Comparison of ENCODE assay signal across 16 cellular contexts in the genomic region with DNA sequence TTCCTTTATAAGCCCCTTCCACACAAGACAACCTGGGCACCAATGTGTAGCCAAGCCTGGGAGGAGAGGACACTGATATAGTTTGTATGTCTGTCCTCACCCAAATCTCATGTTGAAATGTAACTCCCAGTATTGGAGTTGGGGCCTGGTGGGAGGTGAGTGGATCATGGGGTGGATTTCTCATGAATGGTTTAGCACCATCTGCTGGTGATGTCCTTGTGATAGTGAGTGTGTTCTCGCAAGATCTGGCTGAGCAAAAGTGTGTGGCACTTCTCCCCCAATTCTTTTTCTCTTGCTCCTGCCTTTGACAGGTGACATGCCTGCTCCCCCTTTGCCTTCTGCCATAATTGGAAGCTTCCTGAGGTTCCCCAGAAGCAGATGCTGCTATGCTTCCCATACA.
DNase-seq lines count a peak whose midpoint lies in the region; FAIRE-seq and TF ChIP-seq lines count a peak whose summit lies in the region.
"Had no signal": no experiment of that assay in that cellular context is flagged by ENCODE, and none has a peak within 500 bp of the region (broad histone marks: within the 10 kb centered on the region; RNA-seq: fewer than 3 reads in every experiment).

No MANE protein-coding gene starts in this region.

- no peak overlapping the region for H3K4me2 ChIP-seq in OCI-LY1 (ENCODE audit: low read length)

- H4K20me1 ChIP-seq in OCI-LY1 (ENCODE audit: insufficient read depth, low read length) = no peaks in the 10 kb centered on the region

- peaks cover 18% of the 10 kb centered on the region for H3K27me3 Mint-ChIP-seq in activated T-cell treated with anti-CD3 and anti-CD28 coated beads, Interleukin-2, amount 50 U/mL, for 24 hours

- H3K27ac ChIP-seq in A673 (ENCODE audit: low read depth, low read length, poor library complexity, severe bottlenecking) (no peak overlapping the region), OCI-LY1 (ENCODE audit: low read depth, low read length, poor library complexity, severe bottlenecking) (no peak overlapping the region)
- H3K27ac ChIP-seq: coronary artery, right atrium auricular region, thoracic aorta had no signal

- DNase-seq in A673 (ENCODE audit: low spot score) = peak; percentile 40
- DNase-seq in epithelial cell of esophagus (ENCODE audit: low read depth) = peak; percentile 13
- no peak for DNase-seq in stimulated activated CD4-positive, alpha-beta T cell treated with anti-CD3 and anti-CD28 coated beads, Interleukin-2, amount 100 ng/mL, for 24 hours
- no peak for DNase-seq in urothelium cell line (ENCODE audit: low spot score)
- DNase-seq in GDM1 (lab: John Stamatoyannopoulos, UW) = no peak
- DNase-seq in activated T-cell treated with anti-CD3 and anti-CD28 coated beads, Interleukin-2, amount 50 U/mL, for 24 hours = no peak
- DNase-seq: activated CD4-positive, alpha-beta T cell treated with anti-CD3 and anti-CD28 coated beads for 36 hours; activated naive CD4-positive, alpha-beta T cell treated with Interleukin-2 at 50 U/mL for 16 hours; SHP77 treated with DMSO at 0.1 percent for 48 hours had no signal

- H2AFZ ChIP-seq in OCI-LY1 (ENCODE audit: low read length) = no peak overlapping the region

- H3K9me3 ChIP-seq in A673 (ENCODE audit: low read depth, low read length, poor library complexity, severe bottlenecking) (no peaks in the 10 kb centered on the region), OCI-LY1 (ENCODE audit: low read length) (no peaks in the 10 kb centered on the region)
- H3K9me3 ChIP-seq: right atrium auricular region, thoracic aorta had no signal

- intact Hi-C loops in A673 (cut with micrococcal nuclease; ENCODE audit: unreplicated experiment) = no loop called here

- POLR2A ChIA-PET in A673 (lab: Charles Lee; ENCODE audit: low non-redundant PET) = no interaction called here

- H3K9ac ChIP-seq in OCI-LY1 (ENCODE audit: low read length) = no peak overlapping the region

- peaks cover 2% of the 10 kb centered on the region for H3K4me1 Mint-ChIP-seq in activated T-cell treated with anti-CD3 and anti-CD28 coated beads, Interleukin-2, amount 50 U/mL, for 24 hours (ENCODE audit: low read depth)
- H3K4me1 Mint-ChIP-seq: activated CD4-positive, alpha-beta T cell treated with anti-CD3 and anti-CD28 coated beads for 36 hours; mesothelial cell of epicardium had no signal

- no peaks in the 10 kb centered on the region for H3K9me3 Mint-ChIP-seq in activated T-cell treated with anti-CD3 and anti-CD28 coated beads, Interleukin-2, amount 50 U/mL, for 24 hours
- H3K9me3 Mint-ChIP-seq: mesothelial cell of epicardium had no signal

- TF ChIP-seq CTCF in A673 (conservative IDR thresholded peaks at IDR 0.05; ENCODE audit: low read depth, low read length) (peak; percentile 42), GM12872 (IDR thresholded peaks at IDR 0.05; ENCODE audit: insufficient read depth, low read depth, low read length) (peak; percentile 26; the same call in 1 of the 3 replicates), OCI-LY1 (IDR thresholded peaks at IDR 0.05; ENCODE audit: low read length) (peak; percentile 37; the same call in 1 of the 2 replicates), epithelial cell of esophagus (IDR thresholded peaks at IDR 0.05; ENCODE audit: insufficient read depth, low read depth, low read length, missing control alignments) (peak; percentile 28)

- no peaks in the 10 kb centered on the region for H3K27me3 ChIP-seq in A673 (replicated peaks; ENCODE audit: insufficient read depth, low read depth, low read length, poor library complexity)
- no peaks in the 10 kb centered on the region for H3K27me3 ChIP-seq in OCI-LY1 (ENCODE audit: insufficient read depth, low read length)
- H3K27me3 ChIP-seq: right atrium auricular region had no signal

- BruUV-seq in A673 (replicated peaks; lab: Mats Ljungman, UMichigan) = no TSS peak

- H3F3A ChIP-seq in OCI-LY1 (ENCODE audit: insufficient read depth, low read length) = no peaks in the 10 kb centered on the region

- H3K4me3 ChIP-seq in A673 (ENCODE audit: low read depth, low read length, poor library complexity, severe bottlenecking) = no peak overlapping the region
- H3K4me3 ChIP-seq in OCI-LY1 (ENCODE audit: low read depth, low read length, poor library complexity, severe bottlenecking) = no peak overlapping the region
- no peak overlapping the region for H3K4me3 ChIP-seq in epithelial cell of esophagus (ENCODE audit: low read length)
- H3K4me3 ChIP-seq: coronary artery, right atrium auricular region, thoracic aorta had no signal

- CTCF ChIA-PET in A673 (lab: Charles Lee) = no interaction called here

- no peak overlapping the region for H3K27ac Mint-ChIP-seq in activated T-cell treated with anti-CD3 and anti-CD28 coated beads, Interleukin-2, amount 50 U/mL, for 24 hours
- H3K27ac Mint-ChIP-seq: activated CD4-positive, alpha-beta T cell treated with anti-CD3 and anti-CD28 coated beads for 36 hours; CD14-positive monocyte; mesothelial cell of epicardium had no signal

- H3K36me3 Mint-ChIP-seq in activated T-cell treated with anti-CD3 and anti-CD28 coated beads, Interleukin-2, amount 50 U/mL, for 24 hours (ENCODE audit: low read depth) = no peaks in the 10 kb centered on the region
- H3K36me3 Mint-ChIP-seq: CD14-positive monocyte, mesothelial cell of epicardium had no signal

- H3K36me3 ChIP-seq in A673 (ENCODE audit: insufficient read depth, low read length, poor library complexity, severe bottlenecking) = no peaks in the 10 kb centered on the region
- H3K36me3 ChIP-seq in OCI-LY1 (ENCODE audit: insufficient read depth, low read length) = no peaks in the 10 kb centered on the region
- H3K36me3 ChIP-seq: right atrium auricular region, thoracic aorta had no signal

- no peaks in the 10 kb centered on the region for H3K79me2 ChIP-seq in OCI-LY1 (ENCODE audit: insufficient read depth, low read length)

- no peaks in the 10 kb centered on the region for H3K9me2 ChIP-seq in OCI-LY1 (ENCODE audit: low read depth, low read length)

- H3K4me1 ChIP-seq in A673 (ENCODE audit: insufficient read depth, low read length, poor library complexity, severe bottlenecking) (no peaks in the 10 kb centered on the region), OCI-LY1 (ENCODE audit: insufficient read depth, low read length, severe bottlenecking) (no peaks in the 10 kb centered on the region)
- H3K4me1 ChIP-seq: right atrium auricular region had no signal

- FAIRE-seq in urothelium cell line (lab: Jason Lieb, UNC) = no peak

- H3K4me3 Mint-ChIP-seq in activated T-cell treated with anti-CD3 and anti-CD28 coated beads, Interleukin-2, amount 50 U/mL, for 24 hours = no peak overlapping the region
- H3K4me3 Mint-ChIP-seq: activated CD4-positive, alpha-beta T cell treated with anti-CD3 and anti-CD28 coated beads for 36 hours; CD14-positive monocyte; mesothelial cell of epicardium had no signal

Comparison
In these comparisons a context has a peak if more than half of its experiments do, and no peak if none do; other contexts are left out.
1. DNase-seq: peak in A673 (single experiment) and epithelial cell of esophagus (single experiment); none in stimulated activated CD4-positive, alpha-beta T cell treated with anti-CD3 and anti-CD28 coated beads, Interleukin-2, amount 100 ng/mL, for 24 hours (0 of 2), urothelium cell line (single experiment), GDM1 (single experiment) and activated T-cell treated with anti-CD3 and anti-CD28 coated beads, Interleukin-2, amount 50 U/mL, for 24 hours (single experiment).
2. Peak in every context shown above with its lines, with median percentiles within 50 percentile points of each other: CTCF ChIP-seq.